8 cellular contexts compared by ENCODE assay signal in the genomic region with DNA sequence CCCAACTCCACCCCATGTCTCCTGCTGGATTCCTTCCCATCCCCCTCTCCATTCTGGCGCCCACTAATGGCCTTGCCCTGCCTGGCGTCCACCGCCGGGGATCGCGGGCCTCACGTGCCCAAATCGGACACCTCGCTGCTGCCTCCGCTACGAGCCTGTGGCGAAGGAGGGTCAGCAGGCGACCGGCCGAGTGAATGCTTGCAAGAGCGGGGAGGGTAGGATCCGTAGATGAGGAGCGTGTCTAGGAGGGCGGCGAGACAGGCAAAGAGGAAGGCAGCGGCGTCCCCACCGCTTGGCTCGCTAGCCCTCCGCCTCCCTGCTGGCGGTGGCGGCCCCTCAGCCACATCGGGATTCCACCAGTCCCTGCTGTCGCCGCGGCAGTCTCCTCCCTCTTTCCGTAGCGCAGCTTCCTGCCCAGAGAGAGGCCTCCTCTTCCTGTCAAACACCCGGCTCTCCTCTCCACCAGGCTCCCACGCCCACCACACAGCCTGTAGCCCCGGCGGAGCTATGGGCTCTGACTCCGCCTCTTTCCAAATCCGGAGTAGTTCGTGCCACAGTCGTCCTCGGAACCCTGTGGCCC. TPM values are rescaled to one million over a fixed set of nuclear protein-coding genes. Genes with fewer than 3 reads are reported as not detected.
A peak's percentile ranks its signal among the peaks of the same experiment; 100 is the strongest.
DNase-seq lines count a peak whose midpoint lies in the region; TF ChIP-seq lines count a peak whose summit lies in the region.

A gene (minus strand): TSS at position 387 of the 580 bp plus-strand sequence.

- no peaks in the 10 kb centered on the region for H3K9me3 ChIP-seq in ES-I3 (ENCODE audit: control insufficient read depth, insufficient read depth, low read length)
- no peaks in the 10 kb centered on the region for H3K9me3 ChIP-seq in H9 (ENCODE audit: control insufficient read depth, low read depth, low read length)
- H3K9me3 ChIP-seq in MG63: no peaks in the 10 kb centered on the region
- no peaks in the 10 kb centered on the region for H3K9me3 ChIP-seq in SJSA1 (replicated peaks)
- H3K9me3 ChIP-seq in testis: no peaks in the 10 kb centered on the region

- TF ChIP-seq CTCF in H9 (conservative IDR thresholded peaks at IDR 0.05) (no peak), testis (IDR thresholded peaks at IDR 0.05) (no peak)

- no peak within 1 kb of the TSS for H2BK15ac ChIP-seq in H9 (ENCODE audit: low read depth, low read length)

- no peaks in the 10 kb centered on the region for H3K79me1 ChIP-seq in H9 (ENCODE audit: insufficient read depth, low read depth, low read length, poor library complexity, severe bottlenecking)

- no peaks in the 10 kb centered on the region for H3K27me3 ChIP-seq in H9 (ENCODE audit: insufficient read depth, low read length)
- H3K27me3 ChIP-seq in MG63: no peaks in the 10 kb centered on the region
- H3K27me3 ChIP-seq in SJSA1 (replicated peaks): no peaks in the 10 kb centered on the region
- H3K27me3 ChIP-seq in testis: no peaks in the 10 kb centered on the region

- no peak within 1 kb of the TSS for H2BK20ac ChIP-seq in H9 (ENCODE audit: low read depth, low read length, poor library complexity, severe bottlenecking)

- no peaks in the 10 kb centered on the region for H4K20me1 ChIP-seq in H9 (ENCODE audit: control insufficient read depth, insufficient read depth, insufficient read length)

- H3K23ac ChIP-seq in H9 (ENCODE audit: insufficient read length, low read depth, low read length): no peak within 1 kb of the TSS

- no peak within 1 kb of the TSS for H3K56ac ChIP-seq in H9 (ENCODE audit: insufficient read length, low read depth, low read length)

- no peak within 1 kb of the TSS for H4K91ac ChIP-seq in H9 (ENCODE audit: insufficient read length, low read depth, low read length)

- no peak within 1 kb of the TSS for H3K27ac ChIP-seq in H9 (ENCODE audit: insufficient read length, low read depth, low read length)
- H3K27ac ChIP-seq in SJSA1: 0 out of 2 replicates have a peak within 1 kb of the TSS, but pooled peaks have one; percentile 66
- peak within 1 kb of the TSS in 1 of 2 donors; percentile 15 for H3K27ac ChIP-seq in testis

- H3K4ac ChIP-seq in H9 (ENCODE audit: low read depth, low read length): no peak within 1 kb of the TSS

- no peaks in the 10 kb centered on the region for H3K23me2 ChIP-seq in H9 (ENCODE audit: insufficient read length, low read depth, low read length, poor library complexity, severe bottlenecking)

- peaks cover 59 to 64% of the 10 kb centered on the region in 2 experiments for H3K9me3 Mint-ChIP-seq in H9

- H2BK120ac ChIP-seq in H9 (ENCODE audit: low read depth, low read length, poor library complexity, severe bottlenecking): no peak within 1 kb of the TSS

- H2AK5ac ChIP-seq in H9 (ENCODE audit: insufficient read length, low read length): no peak within 1 kb of the TSS

- H3K4me3 ChIP-seq in MG63 (peak within 1 kb of the TSS; percentile 68), SJSA1 (peak within 1 kb of the TSS; percentile 63), testis (peak within 1 kb of the TSS; percentile 57 to 68)

- intact Hi-C loops in testis (cut with DNase I; ENCODE audit: low total_unique reads): no loop called here

- no peak within 1 kb of the TSS for H4K5ac ChIP-seq in H9 (ENCODE audit: insufficient read length, low read depth, low read length)

- no peaks in the 10 kb centered on the region; the same call in 1 of the 2 replicates for H3K79me2 ChIP-seq in H9 (ENCODE audit: insufficient read depth, low read length)

- no peak within 1 kb of the TSS for H4K8ac ChIP-seq in H9 (replicated peaks; ENCODE audit: insufficient read length, low read depth, low read length)

- peaks cover 9 to 10% of the 10 kb centered on the region in 2 experiments; a peak in 3 of 4 replicates for H3K4me1 Mint-ChIP-seq in H9

- peak within 1 kb of the TSS; percentile 90; the same call in 1 of the 2 replicates for H3K14ac ChIP-seq in H9 (ENCODE audit: insufficient read depth, low read length)

- H3K18ac ChIP-seq in H9 (ENCODE audit: insufficient read length, low read depth, low read length): peak within 1 kb of the TSS; percentile 37

- H3K4me3 Mint-ChIP-seq in H9: peak within 1 kb of the TSS; percentile 84 to 89

- H2AFZ ChIP-seq in H9 (ENCODE audit: low read length): no peak within 1 kb of the TSS

- H2BK5ac ChIP-seq in H9 (ENCODE audit: insufficient read length, low read length): no peak within 1 kb of the TSS

- peak within 1 kb of the TSS; percentile 94 to 98 (median 96) for H3K27ac Mint-ChIP-seq in H9

- H3K4me1 ChIP-seq in ES-I3 (ENCODE audit: insufficient read depth, low read length): no peaks in the 10 kb centered on the region
- no peaks in the 10 kb centered on the region for H3K4me1 ChIP-seq in H9 (ENCODE audit: insufficient read depth, low read length)
- H3K4me1 ChIP-seq in SJSA1 (replicated peaks): no peaks in the 10 kb centered on the region
- H3K4me1 ChIP-seq in testis: no peaks in the 10 kb centered on the region

- DNase-seq in H9: peak; percentile 95
- peak; percentile 88 for DNase-seq in MG63
- peak; percentile 80 to 85 for DNase-seq in SJSA1 (ENCODE audit: low read depth in 1 of 2, low spot score in 2 of 2)
- peak; percentile 7 to 55 (median 37) for DNase-seq in activated naive CD4-positive, alpha-beta T cell (lab: John Stamatoyannopoulos, UW)
- DNase-seq in globus pallidus (ENCODE audit: low spot score): peak; percentile 70
- peak in 55 of 56 donors; percentile 4 to 84 (median 51) for DNase-seq in nucleus accumbens (lab: John Stamatoyannopoulos, UW)
- peak; percentile 88 for DNase-seq in testis

- H3K4me2 ChIP-seq in H9 (ENCODE audit: insufficient read depth, insufficient read length, low read length): peak within 1 kb of the TSS; percentile 64

- no peak within 1 kb of the TSS for H2BK12ac ChIP-seq in H9 (ENCODE audit: insufficient read length, low read depth, low read length)

- no peak within 1 kb of the TSS for H3T11ph ChIP-seq in H9 (ENCODE audit: low read length)

- TF ChIP-seq POLR2A in testis (IDR thresholded peaks at IDR 0.05): no peak

- no CpG with 5 or more reads among the region's 42 CpGs for WGBS in H9 (ENCODE audit: extremely low coverage, insufficient read length, low lambda C conversion rate)
- whole genome bisulfite sequencing in testis, 2 donors: 0% methylated on average over 10 to 21 of the region's 42 CpGs

- H3K36me3 Mint-ChIP-seq in H9 (ENCODE audit: insufficient read depth in 1 of 3, low read depth in 3 of 3): peaks cover 15 to 34% (median 30%) of the 10 kb centered on the region in 3 experiments

- H3K27me3 Mint-ChIP-seq in H9 (ENCODE audit: low read depth): peaks cover 1% of the 10 kb centered on the region; the same call in 1 of the 2 replicates

- H3K9ac ChIP-seq in ES-I3 (ENCODE audit: low read depth, low read length) (peak within 1 kb of the TSS; percentile 79), H9 (ENCODE audit: extremely low read depth, insufficient read length, low read length) (peak within 1 kb of the TSS; percentile 28)

- H3K36me3 ChIP-seq in ES-I3 (ENCODE audit: insufficient read depth, low read length) (peaks cover 7% of the 10 kb centered on the region), MG63 (peaks cover 10% of the 10 kb centered on the region), SJSA1 (no peaks in the 10 kb centered on the region), testis (ENCODE audit: low read depth, missing control alignments) (no peaks in the 10 kb centered on the region)

RNA-seq across cellular contexts. Expression of the gene that starts here (rescaled TPM):
- total RNA-seq in H9 (2021) (15.0 and 15.5 TPM in 2 replicates), testis (10 to 100 TPM in 1 of 2 donors, 1 to 10 TPM in 1; 8.6 to 15.9 TPM)
- total RNA-seq in MG63 (2014; rRNA removed; shearing (Covaris generic); ENCODE audit: low replicate concordance): 8.4 and 10.8 TPM in 2 replicates
- total RNA-seq in SJSA1 (2014; rRNA removed; shearing (Covaris generic)): 1.0 and 5.3 TPM in 2 replicates
- polyA plus RNA-seq in testis (ENCODE audit: insufficient read depth, low read depth, low replicate concordance): 8.8 TPM

Comparison
In these comparisons a context has a peak if more than half of its experiments do, and no peak if none do; other contexts are left out.
1. DNase-seq: peak in every context shown above with its lines; median percentile 95 in H9; 88 in MG63; 88 in testis; 82 in SJSA1; 70 in globus pallidus; 51 in nucleus accumbens; 37 in activated naive CD4-positive, alpha-beta T cell.